1 cellular context compared by ENCODE assay signal in genomic region chr12:108605000-108605689, GRCh38.
TF ChIP-seq lines count a peak whose summit lies in the region.

No MANE protein-coding gene starts in this region.

TF ChIP-seq in H1, 55 proteins besides CTCF, POLR2A, EP300 and RAD21:
- TF ChIP-seq SUZ12 (IDR thresholded peaks at IDR 0.05; ENCODE audit: low read length), result no peak
- no peak for TF ChIP-seq SP2 (IDR thresholded peaks at IDR 0.05; ENCODE audit: low read length)
- TF ChIP-seq CTBP2 (IDR thresholded peaks at IDR 0.05; ENCODE audit: borderline replicate concordance, insufficient read depth, insufficient read length, low read length), result no peak
- no peak for TF ChIP-seq CHD7 (IDR thresholded peaks at IDR 0.05; ENCODE audit: insufficient replicate concordance, low read length)
- TF ChIP-seq JUN (IDR thresholded peaks at IDR 0.05; ENCODE audit: low read depth, low read length), result no peak
- no peak for TF ChIP-seq CHD2 (IDR thresholded peaks at IDR 0.05; ENCODE audit: low read length)
- no peak for TF ChIP-seq RNF2 (IDR thresholded peaks at IDR 0.05; ENCODE audit: borderline replicate concordance, low read depth, low read length, missing control alignments, poor library complexity, severe bottlenecking)
